Comparison of ENCODE assay signal across 13 cellular contexts in genomic region chr1:12457771-12458170, GRCh38.
DNase-seq lines count a peak whose midpoint lies in the region; ATAC-seq and TF ChIP-seq lines count a peak whose summit lies in the region.
"Had no signal": no experiment of that assay in that cellular context is flagged by ENCODE, and none has a peak within 500 bp of the region (broad histone marks: within the 10 kb centered on the region; RNA-seq: fewer than 3 reads in every experiment).

No MANE protein-coding gene starts in this region.

- H3K4me1 ChIP-seq in BLaER1 (peaks cover 61% of the 10 kb centered on the region), adipocyte (ENCODE audit: control insufficient read depth, insufficient read depth, low read length) (peaks cover 77% of the 10 kb centered on the region), right atrium auricular region (peaks cover 0 to 87% of the 10 kb centered on the region in 2 donors), skeletal muscle tissue (ENCODE audit: control insufficient read depth in 3 of 3, insufficient read depth in 3 of 3, low read length in 3 of 3) (peaks cover 43 to 61% (median 59%) of the 10 kb centered on the region in 3 donors)
- H3K4me1 ChIP-seq: BE2C had no signal

- no peaks in the 10 kb centered on the region for H4K20me1 ChIP-seq in BLaER1

- DNase-seq in adipocyte (ENCODE audit: low read depth) (no peak), right atrium auricular region (ENCODE audit: low spot score) (no peak), DMS153 (lab: John Stamatoyannopoulos, UW) (no peak), NCI-H128 (lab: John Stamatoyannopoulos, UW; ENCODE audit: unreplicated experiment) (no peak), activated gamma-delta T cell (lab: John Stamatoyannopoulos, UW) (no peak)
- DNase-seq: activated CD4-positive, alpha-beta T cell treated with anti-CD3 and anti-CD28 coated beads, Interleukin-2, amount 50 U/mL, for 1 hour; BE2C; Karpas-422; NCI-H1694 had no signal

- H3K4me3 ChIP-seq in BLaER1 (no peak overlapping the region), adipocyte (ENCODE audit: low read length) (peak overlapping the region; percentile 49), right atrium auricular region (no peak overlapping the region), skeletal muscle tissue (ENCODE audit: low read length in 3 of 3) (no peak overlapping the region)

- peak overlapping the region; percentile 41 for H3K4me2 ChIP-seq in BLaER1

- H3K9me3 ChIP-seq in BLaER1 (no peaks in the 10 kb centered on the region), adipocyte (ENCODE audit: control insufficient read depth, low read length) (no peaks in the 10 kb centered on the region), right atrium auricular region (no peaks in the 10 kb centered on the region), skeletal muscle tissue (ENCODE audit: control insufficient read depth in 3 of 3, low read length in 3 of 3) (no peaks in the 10 kb centered on the region)
- H3K9me3 ChIP-seq: BE2C had no signal

- H3K27ac ChIP-seq in BLaER1 = no peak overlapping the region
- H3K27ac ChIP-seq in right atrium auricular region = peak overlapping the region; percentile 63 to 65
- H3K27ac ChIP-seq in skeletal muscle tissue (ENCODE audit: low read depth, low read length) = peak overlapping the region; percentile 57
- H3K27ac ChIP-seq: RWPE1 had no signal

- no peak overlapping the region for H3K9ac ChIP-seq in BLaER1
- peak overlapping the region; percentile 81 for H3K9ac ChIP-seq in adipocyte (ENCODE audit: low read length)
- H3K9ac ChIP-seq in skeletal muscle tissue (ENCODE audit: low read depth in 1 of 3, low read length in 3 of 3) = no peak overlapping the region

- peaks cover 55% of the 10 kb centered on the region for H3K36me3 ChIP-seq in BLaER1
- H3K36me3 ChIP-seq in adipocyte (ENCODE audit: control insufficient read depth, insufficient read depth, low read length, severe bottlenecking) = no peaks in the 10 kb centered on the region
- H3K36me3 ChIP-seq in right atrium auricular region = no peaks in the 10 kb centered on the region
- peaks cover 0 to 13% (median 4%) of the 10 kb centered on the region in 3 donors for H3K36me3 ChIP-seq in skeletal muscle tissue (ENCODE audit: control insufficient read depth in 3 of 3, insufficient read depth in 3 of 3, low read length in 3 of 3)
- H3K36me3 ChIP-seq: BE2C had no signal

- no peak for TF ChIP-seq CTCF in right atrium auricular region (IDR thresholded peaks at IDR 0.05)

- no peak for ATAC-seq in GM21367 (IDR thresholded peaks at IDR 0.05; ENCODE audit: unreplicated experiment)

- H3K27me3 ChIP-seq in BLaER1 (no peaks in the 10 kb centered on the region), adipocyte (replicated peaks; ENCODE audit: control insufficient read depth, insufficient read depth, low read length) (no peaks in the 10 kb centered on the region), right atrium auricular region (no peaks in the 10 kb centered on the region), skeletal muscle tissue (ENCODE audit: control insufficient read depth in 3 of 3, insufficient read depth in 3 of 3, low read length in 3 of 3) (no peaks in the 10 kb centered on the region)
- H3K27me3 ChIP-seq: BE2C had no signal
